ENCODE assay signal across 23 cellular contexts in the genomic region with DNA sequence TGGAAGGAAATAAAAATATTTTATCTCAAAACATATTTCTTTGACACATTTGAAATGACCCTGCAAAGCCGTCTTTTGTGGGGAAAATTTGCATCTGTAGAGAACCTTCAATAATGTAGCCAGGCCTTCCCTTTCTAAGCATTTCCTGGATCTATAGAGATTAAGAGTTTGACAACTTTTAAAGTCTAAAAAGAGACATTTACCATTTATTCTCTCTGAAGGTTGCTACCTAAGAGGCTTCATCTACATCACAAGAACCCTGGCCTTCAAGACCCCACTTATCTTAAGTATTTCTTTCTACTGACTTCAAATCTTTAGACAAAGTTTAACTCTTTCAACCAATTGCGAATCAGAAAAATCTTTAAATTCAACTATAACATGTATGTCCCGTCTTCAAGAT.
DNase-seq lines count a peak whose midpoint lies in the region; ATAC-seq and TF ChIP-seq lines count a peak whose summit lies in the region.
"Had no signal": no experiment of that assay in that cellular context is flagged by ENCODE, and none has a peak within 500 bp of the region (broad histone marks: within the 10 kb centered on the region; RNA-seq: fewer than 3 reads in every experiment).

No MANE protein-coding gene starts in this region.

- H3K79me2 ChIP-seq in H9 (ENCODE audit: insufficient read depth, low read length): no peaks in the 10 kb centered on the region

- no peak overlapping the region for H2BK5ac ChIP-seq in H9 (ENCODE audit: insufficient read length, low read length)
- no peak overlapping the region for H2BK5ac ChIP-seq in mesenchymal stem cell (ENCODE audit: low read depth, low read length, poor library complexity, severe bottlenecking)

- H3K23ac ChIP-seq in H9 (ENCODE audit: insufficient read length, low read depth, low read length) (no peak overlapping the region), mesenchymal stem cell (ENCODE audit: low read length in 2 of 2) (no peak overlapping the region)

- H3K18ac ChIP-seq in H9 (ENCODE audit: insufficient read length, low read depth, low read length): no peak overlapping the region
- H3K18ac ChIP-seq in mesenchymal stem cell (ENCODE audit: low read depth in 1 of 2, low read length in 2 of 2): no peak overlapping the region

- no peak overlapping the region for H2BK12ac ChIP-seq in H9 (ENCODE audit: insufficient read length, low read depth, low read length)
- no peak overlapping the region for H2BK12ac ChIP-seq in mesenchymal stem cell (ENCODE audit: low read length in 2 of 2)

- H3K27me3 ChIP-seq in H9 (ENCODE audit: insufficient read depth, low read length): no peaks in the 10 kb centered on the region
- H3K27me3 ChIP-seq in iPS-18a (ENCODE audit: control insufficient read depth, insufficient read depth, low read length): no peaks in the 10 kb centered on the region
- H3K27me3 ChIP-seq in left ventricle myocardium inferior (ENCODE audit: low read depth): no peaks in the 10 kb centered on the region
- H3K27me3 ChIP-seq in mesenchymal stem cell (ENCODE audit: control insufficient read depth in 1 of 2, insufficient read depth in 1 of 2, low read length in 2 of 2): peaks cover 0 to 4% of the 10 kb centered on the region in 2 experiments
- H3K27me3 ChIP-seq: SJSA1 had no signal

- H4K20me1 ChIP-seq in H9 (ENCODE audit: control insufficient read depth, insufficient read depth, insufficient read length): no peaks in the 10 kb centered on the region
- H4K20me1 ChIP-seq: BLaER1 had no signal

- no peaks in the 10 kb centered on the region for H3K23me2 ChIP-seq in H9 (ENCODE audit: insufficient read length, low read depth, low read length, poor library complexity, severe bottlenecking)

- H3K9me3 Mint-ChIP-seq in H9 (peaks cover 13 to 17% of the 10 kb centered on the region in 2 experiments), WTC11 (peaks cover 7% of the 10 kb centered on the region)

- no peak overlapping the region for H3T11ph ChIP-seq in H9 (ENCODE audit: low read length)

- H3K4ac ChIP-seq in H9 (ENCODE audit: low read depth, low read length) (no peak overlapping the region), mesenchymal stem cell (ENCODE audit: low read depth in 1 of 2, low read length in 2 of 2) (no peak overlapping the region)

- H3K9ac ChIP-seq in H9 (ENCODE audit: extremely low read depth, insufficient read length, low read length) (no peak overlapping the region), iPS-18a (ENCODE audit: low read length) (peak overlapping the region; percentile 9), mesenchymal stem cell (ENCODE audit: low read length) (no peak overlapping the region)
- H3K9ac ChIP-seq: BLaER1 had no signal

- no peaks in the 10 kb centered on the region for H3K79me1 ChIP-seq in H9 (ENCODE audit: insufficient read depth, low read depth, low read length, poor library complexity, severe bottlenecking)
- no peaks in the 10 kb centered on the region for H3K79me1 ChIP-seq in mesenchymal stem cell (replicated peaks; ENCODE audit: low read length, poor library complexity, severe bottlenecking)

- CTCF ChIA-PET in WTC11 (lab: Charles Lee): no interaction called here

- no peak overlapping the region for H2AK5ac ChIP-seq in H9 (ENCODE audit: insufficient read length, low read length)
- H2AK5ac ChIP-seq in mesenchymal stem cell (ENCODE audit: low read length, severe bottlenecking): no peak overlapping the region

- peak overlapping the region; percentile 49 for H3K4me3 ChIP-seq in iPS-18a (ENCODE audit: low read length)
- no peak overlapping the region for H3K4me3 ChIP-seq in left ventricle myocardium inferior
- H3K4me3 ChIP-seq in mesenchymal stem cell (ENCODE audit: insufficient read depth in 1 of 2, low read depth in 1 of 2, low read length in 2 of 2): no peak overlapping the region
- H3K4me3 ChIP-seq: BLaER1, GM12878, K562, PC-9, SJSA1 had no signal

- H3K9me3 ChIP-seq in H9 (ENCODE audit: control insufficient read depth, low read depth, low read length) (no peaks in the 10 kb centered on the region), iPS-18a (ENCODE audit: control insufficient read depth, low read depth, low read length) (no peaks in the 10 kb centered on the region), left ventricle myocardium inferior (replicated peaks) (no peaks in the 10 kb centered on the region), mesenchymal stem cell (ENCODE audit: control insufficient read depth, low read length) (no peaks in the 10 kb centered on the region)
- H3K9me3 ChIP-seq: BLaER1, SJSA1 had no signal

- no peak overlapping the region for H4K5ac ChIP-seq in H9 (ENCODE audit: insufficient read length, low read depth, low read length)

- H3K27me3 Mint-ChIP-seq in H9 (ENCODE audit: low read depth): no peaks in the 10 kb centered on the region; the same call in 1 of the 2 replicates
- peaks cover 4% of the 10 kb centered on the region for H3K27me3 Mint-ChIP-seq in WTC11 (ENCODE audit: low read depth)
- H3K27me3 Mint-ChIP-seq: CD4-positive, CD25-positive, alpha-beta regulatory T cell had no signal

- H3K4me2 ChIP-seq in H9 (ENCODE audit: insufficient read depth, insufficient read length, low read length): peak overlapping the region; percentile 10
- no peak overlapping the region for H3K4me2 ChIP-seq in mesenchymal stem cell (ENCODE audit: low read length, poor library complexity, severe bottlenecking)
- H3K4me2 ChIP-seq: PC-9 had no signal

- H2BK15ac ChIP-seq in H9 (ENCODE audit: low read depth, low read length) (no peak overlapping the region), mesenchymal stem cell (ENCODE audit: low read depth, poor library complexity, severe bottlenecking) (no peak overlapping the region)

- H3K4me1 ChIP-seq in H9 (ENCODE audit: insufficient read depth, low read length) (peaks cover 10% of the 10 kb centered on the region), iPS-18a (ENCODE audit: control insufficient read depth, low read depth, low read length) (peaks cover 25% of the 10 kb centered on the region), left ventricle myocardium inferior (no peaks in the 10 kb centered on the region), mesenchymal stem cell (ENCODE audit: control insufficient read depth, insufficient read depth, low read depth, low read length) (no peaks in the 10 kb centered on the region)
- H3K4me1 ChIP-seq: SJSA1 had no signal

- H3K27ac Mint-ChIP-seq in H9 (peak overlapping the region; percentile 95 to 96 (median 96); a peak in 6 of 7 replicates), WTC11 (peak overlapping the region; percentile 95)

- intact Hi-C loops in left ventricle myocardium inferior (cut with micrococcal nuclease): no loop called here

- H3K36me3 ChIP-seq in iPS-18a (ENCODE audit: control insufficient read depth, low read depth, low read length): peaks cover 21% of the 10 kb centered on the region
- H3K36me3 ChIP-seq in left ventricle myocardium inferior: no peaks in the 10 kb centered on the region
- H3K36me3 ChIP-seq in mesenchymal stem cell (ENCODE audit: control insufficient read depth in 1 of 2, insufficient read depth in 2 of 2, low read depth in 1 of 2, low read length in 2 of 2): no peaks in the 10 kb centered on the region
- H3K36me3 ChIP-seq: BLaER1, SJSA1 had no signal

- no peak overlapping the region for H2AFZ ChIP-seq in H9 (ENCODE audit: low read length)
- no peak overlapping the region for H2AFZ ChIP-seq in mesenchymal stem cell (ENCODE audit: low read depth, low read length)
- H2AFZ ChIP-seq: PC-9 had no signal

- POLR2A ChIA-PET in WTC11 (lab: Charles Lee): no interaction called here

- H4K8ac ChIP-seq in H9 (replicated peaks; ENCODE audit: insufficient read length, low read depth, low read length): no peak overlapping the region
- no peak overlapping the region for H4K8ac ChIP-seq in mesenchymal stem cell (ENCODE audit: low read length)

- no peak for TF ChIP-seq CTCF in H9 (conservative IDR thresholded peaks at IDR 0.05)
- TF ChIP-seq CTCF in WTC11 (IDR thresholded peaks at IDR 0.05): no peak
- no peak for TF ChIP-seq CTCF in left ventricle myocardium inferior (IDR thresholded peaks at IDR 0.05; ENCODE audit: borderline replicate concordance)

- WGBS in H9 (ENCODE audit: extremely low coverage, insufficient read length, low lambda C conversion rate): no CpG with 5 or more reads among the region's 3 CpGs
- 82% methylated on average over 2 of the region's 3 CpGs for WGBS in mesenchymal stem cell

- H3K56ac ChIP-seq in H9 (ENCODE audit: insufficient read length, low read depth, low read length): no peak overlapping the region

- peak; percentile 38 for ATAC-seq in WTC11
- ATAC-seq in HG02759 (IDR thresholded peaks at IDR 0.05; ENCODE audit: unreplicated experiment): no peak
- ATAC-seq: GM12878, K562, Right ventricle myocardium inferior had no signal

- no peak for DNase-seq in H9
- no peak for DNase-seq in WTC11 (ENCODE audit: low spot score)
- DNase-seq in DMS153 treated with DMSO at 0.1 percent for 48 hours (lab: John Stamatoyannopoulos, UW; ENCODE audit: unreplicated experiment): no peak
- DNase-seq in left ventricle myocardium inferior: no peak
- DNase-seq in mesenchymal stem cell: no peak
- DNase-seq: CD4-positive, CD25-positive, alpha-beta regulatory T cell; GDM1; Kasumi-1; MV-4-11; NCI-H1105; NCI-H146; NCI-H1930; NCI-H446; NCI-H524 treated with DMSO at 0.1 percent for 48 hours; NCI-H774; PC-9 had no signal

- H3K4me3 Mint-ChIP-seq in H9: peak overlapping the region in 1 of 2 experiments; percentile 8; a peak in 1 of 5 replicates
- no peak overlapping the region for H3K4me3 Mint-ChIP-seq in WTC11
- H3K4me3 Mint-ChIP-seq: CD4-positive, CD25-positive, alpha-beta regulatory T cell had no signal

- no peak overlapping the region for H2BK20ac ChIP-seq in H9 (ENCODE audit: low read depth, low read length, poor library complexity, severe bottlenecking)

- H3K14ac ChIP-seq in H9 (ENCODE audit: insufficient read depth, low read length) (no peak overlapping the region), mesenchymal stem cell (ENCODE audit: low read length in 2 of 2) (no peak overlapping the region)

- H3K27ac ChIP-seq in H9 (ENCODE audit: insufficient read length, low read depth, low read length) (peak overlapping the region; percentile 93), iPS-18a (ENCODE audit: low read length) (peak overlapping the region; percentile 9), left ventricle myocardium inferior (replicated peaks) (no peak overlapping the region), mesenchymal stem cell (ENCODE audit: low read length, poor library complexity, severe bottlenecking) (no peak overlapping the region)
- H3K27ac ChIP-seq: BLaER1, PC-9, SJSA1 had no signal

- H3K36me3 Mint-ChIP-seq in H9 (ENCODE audit: insufficient read depth in 1 of 3, low read depth in 3 of 3) (peaks cover 15 to 22% (median 18%) of the 10 kb centered on the region in 3 experiments), WTC11 (peaks cover 19% of the 10 kb centered on the region)
- H3K36me3 Mint-ChIP-seq: CD4-positive, CD25-positive, alpha-beta regulatory T cell had no signal

- H2BK120ac ChIP-seq in H9 (ENCODE audit: low read depth, low read length, poor library complexity, severe bottlenecking) (no peak overlapping the region), mesenchymal stem cell (ENCODE audit: low read depth, low read length) (no peak overlapping the region)

- H4K91ac ChIP-seq in H9 (ENCODE audit: insufficient read length, low read depth, low read length): no peak overlapping the region
- no peak overlapping the region for H4K91ac ChIP-seq in mesenchymal stem cell (ENCODE audit: low read length)

- H3K4me1 Mint-ChIP-seq in H9: peaks cover 49 to 52% of the 10 kb centered on the region in 2 experiments
- peaks cover 37% of the 10 kb centered on the region for H3K4me1 Mint-ChIP-seq in WTC11
- H3K4me1 Mint-ChIP-seq: CD4-positive, CD25-positive, alpha-beta regulatory T cell had no signal

Comparison
In these comparisons a context has a peak if more than half of its experiments do, and no peak if none do; other contexts are left out.
1. H3K27ac ChIP-seq: peak in H9 (single experiment) and iPS-18a (single experiment); none in left ventricle myocardium inferior (single experiment) and mesenchymal stem cell (single experiment).